In the genomic region with DNA sequence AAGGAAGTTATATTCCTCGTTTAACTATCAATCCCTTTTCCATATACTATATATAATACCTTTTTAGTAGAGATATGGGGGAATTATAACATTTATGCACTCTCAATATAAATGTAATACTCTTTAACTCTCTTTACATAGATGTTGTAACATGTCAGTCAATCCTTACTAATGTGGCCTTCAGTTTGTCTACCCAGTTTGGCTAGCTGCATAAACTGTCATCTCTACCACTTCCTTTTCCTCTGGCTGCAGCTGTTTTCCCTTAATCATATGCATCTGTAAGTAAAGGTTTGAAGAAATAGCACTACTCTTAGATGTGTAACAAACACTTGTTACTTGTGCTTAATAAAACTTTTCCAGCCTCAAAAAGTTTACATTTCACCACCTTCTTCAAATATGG, we compare ENCODE assay signal across 9 cellular contexts. TPM values are rescaled to one million over a fixed set of nuclear protein-coding genes. Genes with fewer than 3 reads are reported as not detected.
DNase-seq lines count a peak whose midpoint lies in the region; ATAC-seq and TF ChIP-seq lines count a peak whose summit lies in the region.
"Had no signal": no experiment of that assay in that cellular context is flagged by ENCODE, and none has a peak within 500 bp of the region (broad histone marks: within the 10 kb centered on the region; RNA-seq: fewer than 3 reads in every experiment).

No MANE protein-coding gene starts in this region.

- no peak overlapping the region for H4K8ac ChIP-seq in mesenchymal stem cell (ENCODE audit: low read length)

- H3K18ac ChIP-seq in mesenchymal stem cell (ENCODE audit: low read depth in 1 of 2, low read length in 2 of 2): no peak overlapping the region

- H3K27ac ChIP-seq in KOPT-K1 (ENCODE audit: low read depth, low read length, poor library complexity, severe bottlenecking) (peak overlapping the region; percentile 100), mesenchymal stem cell (ENCODE audit: low read length, poor library complexity, severe bottlenecking) (no peak overlapping the region)
- H3K27ac ChIP-seq: hepatocyte had no signal

- H2BK15ac ChIP-seq in mesenchymal stem cell (ENCODE audit: low read depth, poor library complexity, severe bottlenecking): no peak overlapping the region

- H2BK5ac ChIP-seq in mesenchymal stem cell (ENCODE audit: low read depth, low read length, poor library complexity, severe bottlenecking): no peak overlapping the region

- peaks cover 3% of the 10 kb centered on the region for H3K4me1 ChIP-seq in mesenchymal stem cell (ENCODE audit: control insufficient read depth, insufficient read depth, low read depth, low read length)

- no peak overlapping the region for H2AFZ ChIP-seq in mesenchymal stem cell (ENCODE audit: low read depth, low read length)
- H2AFZ ChIP-seq: hepatocyte had no signal

- ATAC-seq in GM18505 (IDR thresholded peaks at IDR 0.05; ENCODE audit: unreplicated experiment): peak; percentile 59
- peak; percentile 51 for ATAC-seq in GM21717 (IDR thresholded peaks at IDR 0.05; ENCODE audit: unreplicated experiment)
- peak; percentile 33 for ATAC-seq in esophagus mucosa
- ATAC-seq in HG03097 (IDR thresholded peaks at IDR 0.05; ENCODE audit: low FRiP score, unreplicated experiment): no peak

- H2AK5ac ChIP-seq in mesenchymal stem cell (ENCODE audit: low read length, severe bottlenecking): no peak overlapping the region

- no peak overlapping the region for H2BK12ac ChIP-seq in mesenchymal stem cell (ENCODE audit: low read length in 2 of 2)

- H3K14ac ChIP-seq in mesenchymal stem cell (ENCODE audit: low read length in 2 of 2): no peak overlapping the region

- no peak overlapping the region for H3K23ac ChIP-seq in mesenchymal stem cell (ENCODE audit: low read length in 2 of 2)

- no peak overlapping the region for H3K4ac ChIP-seq in mesenchymal stem cell (ENCODE audit: low read depth in 1 of 2, low read length in 2 of 2)

- DNase-seq in mesenteric fat pad (ENCODE audit: low spot score) (no peak), mesenchymal stem cell (no peak), NCI-H187 (lab: John Stamatoyannopoulos, UW) (no peak)

- no peak overlapping the region for H3K9ac ChIP-seq in mesenchymal stem cell (ENCODE audit: low read length)

- H3K36me3 ChIP-seq in KOPT-K1 (ENCODE audit: insufficient read depth, low read length): no peaks in the 10 kb centered on the region
- H3K36me3 ChIP-seq in mesenchymal stem cell (ENCODE audit: control insufficient read depth in 1 of 2, insufficient read depth in 2 of 2, low read depth in 1 of 2, low read length in 2 of 2): no peaks in the 10 kb centered on the region

- TF ChIP-seq POLR2A in GM18505 (IDR thresholded peaks at IDR 0.05; ENCODE audit: borderline replicate concordance, extremely low read depth, insufficient read depth, insufficient read length): no peak

- H3K9me3 ChIP-seq in KOPT-K1 (ENCODE audit: insufficient read depth, low read length, poor library complexity, severe bottlenecking): no peaks in the 10 kb centered on the region
- H3K9me3 ChIP-seq in mesenchymal stem cell (ENCODE audit: control insufficient read depth, low read length): no peaks in the 10 kb centered on the region

- no peak overlapping the region for H4K91ac ChIP-seq in mesenchymal stem cell (ENCODE audit: low read length)

- no peaks in the 10 kb centered on the region for H3K27me3 ChIP-seq in mesenchymal stem cell (ENCODE audit: control insufficient read depth in 1 of 2, insufficient read depth in 1 of 2, low read length in 2 of 2)
- H3K27me3 ChIP-seq: hepatocyte had no signal

- H3K4me2 ChIP-seq in mesenchymal stem cell (ENCODE audit: low read length, poor library complexity, severe bottlenecking): no peak overlapping the region
- H3K4me2 ChIP-seq: hepatocyte had no signal

- WGBS in mesenchymal stem cell: no CpG with 5 or more reads among the region's 1 CpG

- no peak overlapping the region for H3K4me3 ChIP-seq in mesenchymal stem cell (ENCODE audit: insufficient read depth in 1 of 2, low read depth in 1 of 2, low read length in 2 of 2)
- H3K4me3 ChIP-seq: hepatocyte had no signal

- H2BK120ac ChIP-seq in mesenchymal stem cell (ENCODE audit: low read depth, low read length): no peak overlapping the region

- H3K79me1 ChIP-seq in mesenchymal stem cell (replicated peaks; ENCODE audit: low read length, poor library complexity, severe bottlenecking): peaks cover 14% of the 10 kb centered on the region

RNA-seq across cellular contexts. Expression of a gene that starts 13.4 kb away (rescaled TPM):
- total RNA-seq in esophagus mucosa (13.4 TPM), mesenteric fat pad (14.3 TPM)
- polyA plus RNA-seq in mesenchymal stem cell (2013, experiment 1 of 2): 11.3 TPM
- 11.3 TPM for polyA plus RNA-seq in mesenchymal stem cell (2013, experiment 2 of 2)

RNA-seq across cellular contexts. Expression of a gene that starts 13.9 kb away (rescaled TPM):
- 10.6 TPM for total RNA-seq in esophagus mucosa
- 6.7 TPM for total RNA-seq in mesenteric fat pad
- polyA plus RNA-seq in mesenchymal stem cell (2013, experiment 1 of 2): 17.6 TPM
- 18.3 TPM for polyA plus RNA-seq in mesenchymal stem cell (2013, experiment 2 of 2)
